ENCODE assay signal across 8 cellular contexts in genomic region chr5:168947212-168947868, GRCh38.
A peak's percentile ranks its signal among the peaks of the same experiment; 100 is the strongest.
DNase-seq lines count a peak whose midpoint lies in the region; ATAC-seq and TF ChIP-seq lines count a peak whose summit lies in the region.

No MANE protein-coding gene starts in this region.

- no peak overlapping the region for H3K4me3 ChIP-seq in BJ (ENCODE audit: low read depth, low read length)
- H3K4me3 ChIP-seq in effector memory CD4-positive, alpha-beta T cell (ENCODE audit: insufficient read depth, low read depth, low read length, poor library complexity, severe bottlenecking) = no peak overlapping the region

- H3K4me3 Mint-ChIP-seq in effector memory CD8-positive, alpha-beta T cell = no peak overlapping the region

- H3K4me1 Mint-ChIP-seq in effector memory CD8-positive, alpha-beta T cell (ENCODE audit: low read depth in 2 of 2) = no peaks in the 10 kb centered on the region

- no peaks in the 10 kb centered on the region for H3K27me3 ChIP-seq in BJ (ENCODE audit: control insufficient read depth, insufficient read depth, low read length)
- no peaks in the 10 kb centered on the region for H3K27me3 ChIP-seq in effector memory CD4-positive, alpha-beta T cell (replicated peaks; ENCODE audit: control insufficient read depth, insufficient read depth, low read length, poor library complexity, severe bottlenecking)

- H3K27ac Mint-ChIP-seq in effector memory CD8-positive, alpha-beta T cell = no peak overlapping the region

- peak; percentile 71 for ATAC-seq in GM18909 (IDR thresholded peaks at IDR 0.05; ENCODE audit: poor library complexity, unreplicated experiment)
- ATAC-seq in HG03442 (IDR thresholded peaks at IDR 0.05; ENCODE audit: unreplicated experiment) = peak; percentile 58
- ATAC-seq in effector memory CD8-positive, alpha-beta T cell (replicated peaks) = no peak
- ATAC-seq in HG02840 (IDR thresholded peaks at IDR 0.05; ENCODE audit: low FRiP score, unreplicated experiment) = no peak

- no peak overlapping the region for H3K27ac ChIP-seq in effector memory CD4-positive, alpha-beta T cell (ENCODE audit: insufficient read depth, low read length, poor library complexity, severe bottlenecking)

- peak; percentile 91 for TF ChIP-seq CTCF in BJ (IDR thresholded peaks at IDR 0.05; ENCODE audit: insufficient read depth, low read depth, low read length)

- H3K36me3 ChIP-seq in BJ (ENCODE audit: control insufficient read depth, insufficient read depth, low read length) = no peaks in the 10 kb centered on the region
- no peaks in the 10 kb centered on the region for H3K36me3 ChIP-seq in effector memory CD4-positive, alpha-beta T cell (ENCODE audit: control insufficient read depth, insufficient read depth, low read length)

- H3K4me1 ChIP-seq in effector memory CD4-positive, alpha-beta T cell (ENCODE audit: control insufficient read depth, insufficient read depth, low read length, poor library complexity, severe bottlenecking) = no peaks in the 10 kb centered on the region

- CTCF ChIA-PET in BJ (lab: Yijun Ruan, JAX) = interaction anchor here (0.6 to 3.0 kb wide), 22 partner anchors 8 to 1632 kb away, joined by 3 to 19 read pairs (median 4); partner anchors contain the start of gene SLIT3

- H3K9me3 Mint-ChIP-seq in effector memory CD8-positive, alpha-beta T cell = no peaks in the 10 kb centered on the region

- POLR2A ChIA-PET in BJ (lab: Charles Lee) = no interaction called here

- peaks cover under 1 to 28% of the 10 kb centered on the region in 2 donors for H3K27me3 Mint-ChIP-seq in effector memory CD8-positive, alpha-beta T cell

- no peaks in the 10 kb centered on the region for H3K36me3 Mint-ChIP-seq in effector memory CD8-positive, alpha-beta T cell (ENCODE audit: insufficient read depth)

- DNase-seq in BJ (ENCODE audit: low read depth) (no peak), SKM-1 treated with dmso at 0.1 percent for 144 hours (lab: John Stamatoyannopoulos, UW; ENCODE audit: unreplicated experiment) (peak; percentile 57), myocyte (ENCODE audit: low read depth) (peak; percentile 35)
- peak in 2 of 3 experiments; percentile 1 for DNase-seq in effector memory CD8-positive, alpha-beta T cell
- no peak for DNase-seq in effector memory CD4-positive, alpha-beta T cell

- H3K9me3 ChIP-seq in effector memory CD4-positive, alpha-beta T cell (ENCODE audit: control insufficient read depth, low read length) = no peaks in the 10 kb centered on the region

Comparison
In these comparisons a context has a peak if more than half of its experiments do, and no peak if none do; other contexts are left out.
1. DNase-seq: peak in SKM-1 treated with dmso at 0.1 percent for 144 hours (single experiment), effector memory CD8-positive, alpha-beta T cell (2 of 3) and myocyte (single experiment); none in BJ (single experiment) and effector memory CD4-positive, alpha-beta T cell (0 of 3).
2. ATAC-seq: peak in GM18909 (single experiment) and HG03442 (single experiment); none in effector memory CD8-positive, alpha-beta T cell (single experiment) and HG02840 (single experiment).